1 cellular context compared by ENCODE assay signal in the genomic region with DNA sequence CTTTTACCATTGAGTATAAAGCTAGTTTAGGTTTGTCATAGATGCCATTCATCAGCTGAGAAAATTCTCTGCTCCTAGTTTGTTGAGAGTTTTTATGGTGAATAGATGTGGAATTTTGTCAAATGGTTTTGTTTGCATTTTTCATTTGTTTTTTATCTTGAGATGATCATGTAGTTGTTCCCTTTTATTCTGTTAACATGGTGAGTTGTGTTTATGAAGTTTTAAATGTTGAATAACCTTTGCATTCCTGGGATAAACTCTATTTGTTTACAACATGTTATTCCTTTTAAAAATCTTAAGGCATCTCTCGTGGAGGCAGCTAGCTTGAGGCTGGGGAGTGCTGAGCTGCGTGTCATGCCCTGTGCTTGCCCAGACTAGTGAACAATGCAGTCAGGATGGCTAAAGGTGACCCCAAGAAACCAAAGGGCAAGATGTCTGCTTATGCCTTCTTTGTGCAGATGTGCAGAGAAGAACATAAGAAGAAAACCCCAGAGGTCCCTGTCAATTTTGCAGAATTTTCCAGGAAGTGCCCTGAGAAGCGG.
TF ChIP-seq lines count a peak whose summit lies in the region.

No MANE protein-coding gene starts in this region.

TF ChIP-seq in IMR-90, 13 proteins besides CTCF, POLR2A, EP300 and RAD21 (continued from another document):
- no peak for TF ChIP-seq RCOR1 (IDR thresholded peaks at IDR 0.05; ENCODE audit: insufficient replicate concordance, low read length)
- TF ChIP-seq, protein P1, sequence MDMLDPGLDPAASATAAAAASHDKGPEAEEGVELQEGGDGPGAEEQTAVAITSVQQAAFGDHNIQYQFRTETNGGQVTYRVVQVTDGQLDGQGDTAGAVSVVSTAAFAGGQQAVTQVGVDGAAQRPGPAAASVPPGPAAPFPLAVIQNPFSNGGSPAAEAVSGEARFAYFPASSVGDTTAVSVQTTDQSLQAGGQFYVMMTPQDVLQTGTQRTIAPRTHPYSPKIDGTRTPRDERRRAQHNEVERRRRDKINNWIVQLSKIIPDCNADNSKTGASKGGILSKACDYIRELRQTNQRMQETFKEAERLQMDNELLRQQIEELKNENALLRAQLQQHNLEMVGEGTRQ (IDR thresholded peaks at IDR 0.05; ENCODE audit: low read depth, low read length): no peak
- no peak for TF ChIP-seq SMC3 (IDR thresholded peaks at IDR 0.05; ENCODE audit: low read depth, low read length)
- no peak for TF ChIP-seq CEBPB (IDR thresholded peaks at IDR 0.05; ENCODE audit: low read depth, low read length)
- TF ChIP-seq MAFK (IDR thresholded peaks at IDR 0.05; ENCODE audit: low read depth, low read length): no peak
- TF ChIP-seq, protein P2, sequence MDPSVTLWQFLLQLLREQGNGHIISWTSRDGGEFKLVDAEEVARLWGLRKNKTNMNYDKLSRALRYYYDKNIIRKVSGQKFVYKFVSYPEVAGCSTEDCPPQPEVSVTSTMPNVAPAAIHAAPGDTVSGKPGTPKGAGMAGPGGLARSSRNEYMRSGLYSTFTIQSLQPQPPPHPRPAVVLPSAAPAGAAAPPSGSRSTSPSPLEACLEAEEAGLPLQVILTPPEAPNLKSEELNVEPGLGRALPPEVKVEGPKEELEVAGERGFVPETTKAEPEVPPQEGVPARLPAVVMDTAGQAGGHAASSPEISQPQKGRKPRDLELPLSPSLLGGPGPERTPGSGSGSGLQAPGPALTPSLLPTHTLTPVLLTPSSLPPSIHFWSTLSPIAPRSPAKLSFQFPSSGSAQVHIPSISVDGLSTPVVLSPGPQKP (IDR thresholded peaks at IDR 0.05; ENCODE audit: borderline replicate concordance, low read depth, low read length): no peak
- TF ChIP-seq FOS (IDR thresholded peaks at IDR 0.05; ENCODE audit: low read depth, low read length): no peak
